Comparison of ENCODE assay signal across 16 cellular contexts in the genomic region with DNA sequence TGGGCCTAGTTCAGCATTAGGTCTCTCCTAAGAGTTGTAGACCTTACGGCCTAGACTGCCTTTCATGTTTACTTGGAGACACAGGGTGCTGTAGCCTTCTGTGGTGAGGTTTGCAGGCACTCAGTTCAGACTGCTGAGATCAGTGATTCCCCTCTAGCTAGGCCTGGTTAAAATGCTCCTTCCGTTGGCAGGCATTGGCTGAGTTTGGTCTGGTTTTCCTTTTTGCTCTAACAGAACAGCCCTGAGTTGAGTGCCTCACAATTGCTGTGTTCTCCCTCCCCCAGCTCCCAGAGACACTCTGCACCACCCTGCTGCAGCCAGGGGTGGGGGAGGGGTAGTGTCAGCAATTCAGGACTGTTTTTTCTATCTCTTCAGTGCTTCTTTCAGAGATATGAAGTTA.
DNase-seq lines count a peak whose midpoint lies in the region; ATAC-seq, FAIRE-seq and TF ChIP-seq lines count a peak whose summit lies in the region.
"Had no signal": no experiment of that assay in that cellular context is flagged by ENCODE, and none has a peak within 500 bp of the region (broad histone marks: within the 10 kb centered on the region; RNA-seq: fewer than 3 reads in every experiment).

No MANE protein-coding gene starts in this region.

- no peak overlapping the region; the same call in 1 of the 2 replicates for H2AFZ ChIP-seq in PC-9
- peak overlapping the region; percentile 10 for H2AFZ ChIP-seq in trophoblast cell (ENCODE audit: insufficient read depth, low read length, poor library complexity)
- H2AFZ ChIP-seq: parathyroid adenoma had no signal

- H4K20me1 ChIP-seq in PC-9 (ENCODE audit: insufficient read depth): no peaks in the 10 kb centered on the region

- BruUV-seq in PC-9 (replicated peaks; lab: Mats Ljungman, UMichigan): no TSS peak

- H3K36me3 Mint-ChIP-seq in type B pancreatic cell: no peaks in the 10 kb centered on the region
- H3K36me3 Mint-ChIP-seq: CD14-positive monocyte had no signal

- peak overlapping the region; percentile 69 for H4K91ac ChIP-seq in trophoblast cell (ENCODE audit: low read depth, low read length)

- H3K9ac ChIP-seq in trophoblast cell (ENCODE audit: low read length): no peak overlapping the region
- H3K9ac ChIP-seq: parathyroid adenoma had no signal

- peak; percentile 33 for ATAC-seq in left ventricle myocardium superior
- ATAC-seq: foreskin keratinocyte had no signal

- no peak overlapping the region for H2AK5ac ChIP-seq in trophoblast cell (ENCODE audit: low read length)

- H3K9me2 ChIP-seq in PC-9 (ENCODE audit: insufficient read depth): no peaks in the 10 kb centered on the region

- no peak for FAIRE-seq in frontal cortex (lab: Jason Lieb, UNC)

- peaks cover 7% of the 10 kb centered on the region for H3K9me3 Mint-ChIP-seq in type B pancreatic cell

- H3K36me3 ChIP-seq in PC-9 (ENCODE audit: low read depth) (no peaks in the 10 kb centered on the region), trophoblast cell (ENCODE audit: control insufficient read depth in 1 of 2, insufficient read depth in 2 of 2, low read length in 2 of 2) (no peaks in the 10 kb centered on the region)

- WGBS in trophoblast cell (ENCODE audit: extremely low coverage, insufficient coverage, insufficient read length): no CpG with 5 or more reads among the region's 2 CpGs

- peak overlapping the region; percentile 63 for H3K18ac ChIP-seq in trophoblast cell (ENCODE audit: low read length)

- H2BK5ac ChIP-seq in trophoblast cell (ENCODE audit: low read depth, low read length, poor library complexity): peak overlapping the region; percentile 74

- peak overlapping the region; percentile 89 for H3K14ac ChIP-seq in trophoblast cell (ENCODE audit: low read length)

- H3K9me3 ChIP-seq in PC-9 (ENCODE audit: insufficient read depth, low read depth): 0 out of 2 replicates have a peak, but pooled peaks cover 5% of the 10 kb centered on the region
- H3K9me3 ChIP-seq in trophoblast cell (ENCODE audit: insufficient read depth, low read depth, low read length): no peaks in the 10 kb centered on the region

- H3K79me1 ChIP-seq in trophoblast cell (ENCODE audit: low read length): peaks cover 13% of the 10 kb centered on the region

- intact Hi-C loops in PC-9 (cut with micrococcal nuclease; ENCODE audit: unreplicated experiment): no loop called here
- intact Hi-C loops in left ventricle myocardium superior (cut with micrococcal nuclease): no loop called here

- peak overlapping the region; percentile 42 for H4K8ac ChIP-seq in trophoblast cell (ENCODE audit: low read depth, low read length)

- no peak overlapping the region for H3K27ac Mint-ChIP-seq in type B pancreatic cell

- no peaks in the 10 kb centered on the region for H3K27me3 Mint-ChIP-seq in type B pancreatic cell

- no peak overlapping the region for H3K27ac ChIP-seq in PC-9
- H3K27ac ChIP-seq in trophoblast cell (ENCODE audit: low read depth, low read length): peak overlapping the region; percentile 72
- H3K27ac ChIP-seq: foreskin keratinocyte, parathyroid adenoma had no signal

- peaks cover 27% of the 10 kb centered on the region for H3K4me1 ChIP-seq in PC-9 (replicated peaks; ENCODE audit: insufficient read depth)
- H3K4me1 ChIP-seq in trophoblast cell (ENCODE audit: control insufficient read depth in 1 of 2, insufficient read depth in 2 of 2, low read length in 2 of 2): peaks cover 12 to 20% of the 10 kb centered on the region in 2 experiments
- H3K4me1 ChIP-seq: foreskin keratinocyte, parathyroid adenoma had no signal

- peak overlapping the region; percentile 85 for H2BK120ac ChIP-seq in trophoblast cell (ENCODE audit: insufficient read depth, low read length, poor library complexity)

- H3K27me3 ChIP-seq in PC-9 (ENCODE audit: insufficient read depth, low read depth) (no peaks in the 10 kb centered on the region), trophoblast cell (ENCODE audit: insufficient read depth, low read length) (no peaks in the 10 kb centered on the region)

- H2BK12ac ChIP-seq in trophoblast cell (ENCODE audit: low read length): peak overlapping the region; percentile 41

- H3K79me2 ChIP-seq in PC-9 (ENCODE audit: low read depth) (no peaks in the 10 kb centered on the region), trophoblast cell (ENCODE audit: control insufficient read depth, insufficient read depth, low read length, poor library complexity) (peaks cover 4% of the 10 kb centered on the region)
- H3K79me2 ChIP-seq: parathyroid adenoma had no signal

- H3K23ac ChIP-seq in trophoblast cell (ENCODE audit: low read length): no peak overlapping the region

- H3K4me2 ChIP-seq in PC-9 (peak overlapping the region; percentile 20; the same call in 1 of the 2 replicates), trophoblast cell (ENCODE audit: low read length) (no peak overlapping the region)

- TF ChIP-seq CTCF in PC-9 (conservative IDR thresholded peaks at IDR 0.05): no peak
- TF ChIP-seq CTCF in type B pancreatic cell (conservative IDR thresholded peaks at IDR 0.05): no peak

- POLR2A ChIA-PET in PC-9 (lab: Charles Lee; ENCODE audit: unreplicated experiment): no interaction called here

- peak; percentile 47 for DNase-seq in NCI-H2227 (lab: John Stamatoyannopoulos, UW; ENCODE audit: unreplicated experiment)
- DNase-seq in NCI-H2227 treated with DMSO at 0.1 percent for 48 hours (lab: John Stamatoyannopoulos, UW): no peak
- no peak for DNase-seq in PC-9
- DNase-seq in left ventricle myocardium superior: peak; percentile 42
- no peak for DNase-seq in trophoblast cell
- no peak for DNase-seq in NCI-H187 treated with DMSO at 0.1 percent for 48 hours (lab: John Stamatoyannopoulos, UW)
- DNase-seq in type B pancreatic cell (ENCODE audit: extremely low spot score, unreplicated experiment): no peak
- no peak for DNase-seq in frontal cortex (ENCODE audit: low spot score in 2 of 2)
- DNase-seq: cerebellar nuclear complex, foreskin keratinocyte, H7, IMR-90, NCI-H345, SW 1271 had no signal

- peaks cover 14% of the 10 kb centered on the region; the same call in 1 of the 2 replicates for H3F3A ChIP-seq in PC-9 (ENCODE audit: insufficient read depth, low read depth)

- no peak overlapping the region for H3K4me3 ChIP-seq in PC-9
- no peak overlapping the region for H3K4me3 ChIP-seq in trophoblast cell (ENCODE audit: low read depth, low read length)

- peaks cover 5% of the 10 kb centered on the region for H3K4me1 Mint-ChIP-seq in type B pancreatic cell (ENCODE audit: unreplicated experiment)

- peak overlapping the region; percentile 39 for H3K4ac ChIP-seq in trophoblast cell (ENCODE audit: low read depth, low read length)

- CTCF ChIA-PET in PC-9 (lab: Charles Lee): no interaction called here

- H4K12ac ChIP-seq in trophoblast cell (ENCODE audit: low read depth, low read length): no peak overlapping the region

- H3K4me3 Mint-ChIP-seq in type B pancreatic cell: no peak overlapping the region
- H3K4me3 Mint-ChIP-seq: CD14-positive monocyte had no signal

Comparison
In these comparisons a context has a peak if more than half of its experiments do, and no peak if none do; other contexts are left out.
1. DNase-seq: peak in NCI-H2227 (single experiment) and left ventricle myocardium superior (single experiment); none in NCI-H2227 treated with DMSO at 0.1 percent for 48 hours (single experiment), PC-9 (0 of 2), trophoblast cell (0 of 2), NCI-H187 treated with DMSO at 0.1 percent for 48 hours (single experiment), type B pancreatic cell (single experiment) and frontal cortex (0 of 2).